ENCODE assay signal across 20 cellular contexts in genomic region chr10:88115968-88116367, GRCh38.
DNase-seq lines count a peak whose midpoint lies in the region; ATAC-seq, FAIRE-seq and TF ChIP-seq lines count a peak whose summit lies in the region.
"Had no signal": no experiment of that assay in that cellular context is flagged by ENCODE, and none has a peak within 500 bp of the region (broad histone marks: within the 10 kb centered on the region; RNA-seq: fewer than 3 reads in every experiment).

No MANE protein-coding gene starts in this region.

- H3K9me2 ChIP-seq in SU-DHL-6 (replicated peaks; ENCODE audit: insufficient read depth, low read length), result no peaks in the 10 kb centered on the region

- H3K9ac ChIP-seq in SU-DHL-6 (ENCODE audit: low read length), result 0 out of 2 replicates have a peak overlapping the region, but pooled peaks have one; percentile 1

- no peak for TF ChIP-seq CTCF in AG10803 (conservative IDR thresholded peaks at IDR 0.05; ENCODE audit: low read length)
- no peak for TF ChIP-seq CTCF in SU-DHL-6 (IDR thresholded peaks at IDR 0.05; ENCODE audit: insufficient read depth, low read length, poor library complexity, severe bottlenecking)
- TF ChIP-seq CTCF in esophagus muscularis mucosa (IDR thresholded peaks at IDR 0.05), result no peak

- H3K4me2 ChIP-seq in SU-DHL-6 (ENCODE audit: low read depth, low read length, poor library complexity, severe bottlenecking), result peak overlapping the region; percentile 60

- H3K4me1 ChIP-seq in esophagus muscularis mucosa, result no peaks in the 10 kb centered on the region
- no peaks in the 10 kb centered on the region for H3K4me1 ChIP-seq in effector memory CD4-positive, alpha-beta T cell (ENCODE audit: control insufficient read depth, insufficient read depth, low read length, poor library complexity, severe bottlenecking)

- H3K79me2 ChIP-seq in SU-DHL-6 (ENCODE audit: insufficient read depth, low read length), result peaks cover 6% of the 10 kb centered on the region; the same call in 1 of the 2 replicates

- no peaks in the 10 kb centered on the region for H4K20me1 ChIP-seq in SU-DHL-6 (ENCODE audit: low read depth, low read length)

- no peak overlapping the region for H2AFZ ChIP-seq in SU-DHL-6 (ENCODE audit: low read depth, low read length, severe bottlenecking)

- WGBS in esophagus muscularis mucosa, result 86% methylated on average over 1 of the region's 1 CpG

- TF ChIP-seq POLR2A in H54 (IDR thresholded peaks at IDR 0.05; ENCODE audit: low read depth, low read length) (no peak), esophagus muscularis mucosa (IDR thresholded peaks at IDR 0.05; ENCODE audit: low read depth) (no peak)

- FAIRE-seq in H54 (lab: Jason Lieb, UNC), result peak; percentile 45
- FAIRE-seq: endometrium, pancreas had no signal

- H3K9me3 ChIP-seq in SU-DHL-6 (ENCODE audit: insufficient read depth, low read length) (no peaks in the 10 kb centered on the region), esophagus muscularis mucosa (no peaks in the 10 kb centered on the region)
- H3K9me3 ChIP-seq in effector memory CD4-positive, alpha-beta T cell (ENCODE audit: control insufficient read depth, low read length), result no peaks in the 10 kb centered on the region
- H3K9me3 ChIP-seq: heart left ventricle, MG63, pancreas, spleen had no signal

- no peaks in the 10 kb centered on the region for H3K36me3 ChIP-seq in SU-DHL-6 (ENCODE audit: low read length)
- H3K36me3 ChIP-seq in esophagus muscularis mucosa, result no peaks in the 10 kb centered on the region
- no peaks in the 10 kb centered on the region for H3K36me3 ChIP-seq in effector memory CD4-positive, alpha-beta T cell (ENCODE audit: control insufficient read depth, insufficient read depth, low read length)
- H3K36me3 ChIP-seq: heart left ventricle, MG63, pancreas, spleen had no signal

- peak overlapping the region; percentile 99 for H3K27ac ChIP-seq in SU-DHL-6 (ENCODE audit: low read depth, low read length)
- H3K27ac ChIP-seq in esophagus muscularis mucosa (replicated peaks in 1 of 4), result no peak overlapping the region
- H3K27ac ChIP-seq in effector memory CD4-positive, alpha-beta T cell (ENCODE audit: insufficient read depth, low read length, poor library complexity, severe bottlenecking), result no peak overlapping the region
- H3K27ac ChIP-seq: pancreas had no signal

- no peak for TF ChIP-seq EP300 in esophagus muscularis mucosa (IDR thresholded peaks at IDR 0.05)

- H3K4me3 ChIP-seq in AG10803 (ENCODE audit: low read length) (no peak overlapping the region), SU-DHL-6 (ENCODE audit: insufficient read depth, low read length, poor library complexity, severe bottlenecking) (no peak overlapping the region), esophagus muscularis mucosa (no peak overlapping the region)
- H3K4me3 ChIP-seq in effector memory CD4-positive, alpha-beta T cell (ENCODE audit: insufficient read depth, low read depth, low read length, poor library complexity, severe bottlenecking), result no peak overlapping the region
- H3K4me3 ChIP-seq: heart left ventricle, MG63, pancreas, spleen had no signal

- ATAC-seq in GM21447 (IDR thresholded peaks at IDR 0.05; ENCODE audit: unreplicated experiment), result no peak
- ATAC-seq: heart left ventricle, pancreas had no signal

- H3F3A ChIP-seq in SU-DHL-6 (ENCODE audit: insufficient read depth), result peaks cover 61% of the 10 kb centered on the region

- H3K27me3 ChIP-seq in SU-DHL-6 (ENCODE audit: low read length) (no peaks in the 10 kb centered on the region), esophagus muscularis mucosa (no peaks in the 10 kb centered on the region)
- H3K27me3 ChIP-seq in effector memory CD4-positive, alpha-beta T cell (replicated peaks; ENCODE audit: control insufficient read depth, insufficient read depth, low read length, poor library complexity, severe bottlenecking), result no peaks in the 10 kb centered on the region
- H3K27me3 ChIP-seq: heart left ventricle, MG63, pancreas, spleen had no signal

- DNase-seq in AG10803 (ENCODE audit: low read depth), result peak; percentile 76
- DNase-seq in H54 (ENCODE audit: insufficient read length, low spot score), result peak; percentile 21
- peak; percentile 57 for DNase-seq in iris pigment epithelial cell (ENCODE audit: low read depth)
- DNase-seq in esophagus muscularis mucosa (ENCODE audit: extremely low spot score), result no peak
- DNase-seq in SIG-M5 (lab: John Stamatoyannopoulos, UW), result no peak
- no peak for DNase-seq in effector memory CD4-positive, alpha-beta T cell
- DNase-seq: activated CD4-positive, alpha-beta T cell treated with anti-CD3 and anti-CD28 coated beads for 4 hours; activated naive CD4-positive, alpha-beta T cell treated with anti-CD3 and anti-CD28 coated beads, Interleukin-2, amount 50 U/mL, for 16 hours; C1 segment of cervical spinal cord; DMS79 treated with DMSO at 0.1 percent for 48 hours; heart left ventricle; MG63; NCI-H774; pancreas; spleen; stimulated activated naive CD4-positive, alpha-beta T cell treated with Interleukin-2 at 50 U/mL for 16 hours; T-helper 2 cell had no signal

- intact Hi-C loops in esophagus muscularis mucosa (cut with DNase I), result loop anchor here (5.0 kb wide), 1 partner anchor 264 kb away; no protein-coding TSS in a partner anchor

Comparison
In these comparisons a context has a peak if more than half of its experiments do, and no peak if none do; other contexts are left out.
1. DNase-seq: peak in AG10803 (single experiment), H54 (single experiment) and iris pigment epithelial cell (single experiment); none in esophagus muscularis mucosa (single experiment), SIG-M5 (single experiment) and effector memory CD4-positive, alpha-beta T cell (0 of 3).